In genomic region chr5:37810311-37810710, GRCh38 we compare ENCODE assay signal across 24 cellular contexts. TPM values are rescaled to one million over a fixed set of nuclear protein-coding genes. Genes with fewer than 3 reads are reported as not detected.
DNase-seq lines count a peak whose midpoint lies in the region; ATAC-seq and TF ChIP-seq lines count a peak whose summit lies in the region.
"Had no signal": no experiment of that assay in that cellular context is flagged by ENCODE, and none has a peak within 500 bp of the region (broad histone marks: within the 10 kb centered on the region; RNA-seq: fewer than 3 reads in every experiment).

No MANE protein-coding gene starts in this region.

- H3K4me1 Mint-ChIP-seq in MCF 10A (ENCODE audit: insufficient read depth, unreplicated experiment), result no peaks in the 10 kb centered on the region
- H3K4me1 Mint-ChIP-seq: activated B cell treated with CpG ODN at 0.5 μM for 24 hours; activated CD4-positive, alpha-beta memory T cell treated with anti-CD3 and anti-CD28 coated beads, Interleukin-2, amount 10 ng/mL, durations not matched to agents 7 days and 5 days; naive thymus-derived CD8-positive, alpha-beta T cell had no signal

- no peak overlapping the region for H3K27ac Mint-ChIP-seq in MCF 10A (ENCODE audit: low read depth, unreplicated experiment)
- H3K27ac Mint-ChIP-seq: activated B cell treated with CpG ODN at 0.5 μM for 24 hours; activated CD4-positive, alpha-beta memory T cell treated with anti-CD3 and anti-CD28 coated beads, Interleukin-2, amount 10 ng/mL, durations not matched to agents 7 days and 5 days; endodermal cell; memory B cell; T-helper 1 cell treated with Interleukin-12 subunit alpha and Interleukin-12 subunit beta and Interleukin-4 antibody, amounts not matched to agents 30 μg/mL and 1 μg/mL, for 36 hours had no signal

- intact Hi-C loops in mammary epithelial cell (cut with micrococcal nuclease), result no loop called here
- intact Hi-C loops in MCF 10A (cut with micrococcal nuclease), result no loop called here

- POLR2A ChIA-PET in MCF 10A (lab: Yijun Ruan, JAX), result no interaction called here

- dilution Hi-C loops in mammary epithelial cell (cut with HindIII; ENCODE audit: low sequenced_read_pairs), result no loop called here

- no TSS peak for BruUV-seq in mammary epithelial cell (replicated peaks; lab: Mats Ljungman, UMichigan)
- no TSS peak for BruUV-seq in MCF 10A (replicated peaks; lab: Mats Ljungman, UMichigan)

- H3K36me3 ChIP-seq in mammary epithelial cell (ENCODE audit: insufficient read depth, low read length), result no peaks in the 10 kb centered on the region
- H3K36me3 ChIP-seq in smooth muscle cell (ENCODE audit: low read depth), result peaks cover 5% of the 10 kb centered on the region
- no peaks in the 10 kb centered on the region for H3K36me3 ChIP-seq in WERI-Rb-1

- H4K20me1 ChIP-seq in mammary epithelial cell (ENCODE audit: insufficient read depth, low read length) (no peaks in the 10 kb centered on the region), smooth muscle cell (ENCODE audit: low read depth) (no peaks in the 10 kb centered on the region)

- H3K27me3 ChIP-seq in mammary epithelial cell (ENCODE audit: insufficient read depth, low read length) (no peaks in the 10 kb centered on the region), foreskin keratinocyte (no peaks in the 10 kb centered on the region), smooth muscle cell (ENCODE audit: low read depth) (no peaks in the 10 kb centered on the region), WERI-Rb-1 (ENCODE audit: insufficient read depth, low read depth, severe bottlenecking) (no peaks in the 10 kb centered on the region)

- ATAC-seq in SK-N-SH treated with all-trans-retinoic acid at 6 μM for 48 hours (peak; percentile 71), foreskin keratinocyte (no peak)
- ATAC-seq: naive thymus-derived CD8-positive, alpha-beta T cell had no signal

- no peaks in the 10 kb centered on the region for H3K79me2 ChIP-seq in mammary epithelial cell (ENCODE audit: insufficient read depth, low read length)
- no peaks in the 10 kb centered on the region for H3K79me2 ChIP-seq in smooth muscle cell (ENCODE audit: low read depth)

- no peak overlapping the region for H3K4me3 ChIP-seq in mammary epithelial cell (replicated peaks in 1 of 3; ENCODE audit: insufficient read depth in 1 of 3, low read depth in 2 of 3, low read length in 3 of 3)
- H3K4me3 ChIP-seq in smooth muscle cell, result no peak overlapping the region
- no peak overlapping the region for H3K4me3 ChIP-seq in WERI-Rb-1 (ENCODE audit: low read depth, low read length)

- no peak overlapping the region for H3K9ac ChIP-seq in mammary epithelial cell (ENCODE audit: insufficient read depth, low read length)
- peak overlapping the region; percentile 7 for H3K9ac ChIP-seq in smooth muscle cell (ENCODE audit: low read depth)

- no peak overlapping the region for H3K4me3 Mint-ChIP-seq in MCF 10A (ENCODE audit: unreplicated experiment)
- H3K4me3 Mint-ChIP-seq: activated B cell treated with CpG ODN at 0.5 μM for 24 hours; activated CD4-positive, alpha-beta memory T cell treated with anti-CD3 and anti-CD28 coated beads, Interleukin-2, amount 10 ng/mL, durations not matched to agents 7 days and 5 days; endodermal cell; memory B cell; naive thymus-derived CD8-positive, alpha-beta T cell; T-helper 1 cell treated with Interleukin-12 subunit alpha and Interleukin-12 subunit beta and Interleukin-4 antibody, amounts not matched to agents 30 μg/mL and 1 μg/mL, for 36 hours had no signal

- H3K27ac ChIP-seq in mammary epithelial cell (ENCODE audit: insufficient read depth, low read depth, low read length) (no peak overlapping the region), foreskin keratinocyte (peak overlapping the region; percentile 91), smooth muscle cell (ENCODE audit: low read depth) (peak overlapping the region; percentile 70), WERI-Rb-1 (no peak overlapping the region)
- H3K27ac ChIP-seq: 22Rv1 had no signal

- in situ Hi-C loops in mammary epithelial cell (cut with MboI; ENCODE audit: low sequenced_read_pairs in 2 of 2), result no loop called here

- no peak overlapping the region for H2AFZ ChIP-seq in mammary epithelial cell (ENCODE audit: low read depth, low read length)
- no peak overlapping the region for H2AFZ ChIP-seq in smooth muscle cell (ENCODE audit: low read depth)

- no peak overlapping the region for H3K4me2 ChIP-seq in mammary epithelial cell (ENCODE audit: insufficient read depth, low read depth, low read length)
- H3K4me2 ChIP-seq in smooth muscle cell, result peak overlapping the region; percentile 43

- H3K4me1 ChIP-seq in mammary epithelial cell (ENCODE audit: insufficient read depth, low read length), result peaks cover 13% of the 10 kb centered on the region
- H3K4me1 ChIP-seq in foreskin keratinocyte, result peaks cover 8% of the 10 kb centered on the region
- H3K4me1 ChIP-seq in smooth muscle cell (ENCODE audit: low read depth), result no peaks in the 10 kb centered on the region

- 69% methylated on average over 14 of the region's 14 CpGs for WGBS in mammary epithelial cell (ENCODE audit: low coverage, missing lambda C conversion rate)
- 52% methylated on average over 14 of the region's 14 CpGs for WGBS in smooth muscle cell (ENCODE audit: low lambda C conversion rate)

- H3K9me3 Mint-ChIP-seq in MCF 10A (ENCODE audit: unreplicated experiment), result no peaks in the 10 kb centered on the region
- H3K9me3 Mint-ChIP-seq: activated B cell treated with CpG ODN at 0.5 μM for 24 hours; activated CD4-positive, alpha-beta memory T cell treated with anti-CD3 and anti-CD28 coated beads, Interleukin-2, amount 10 ng/mL, durations not matched to agents 7 days and 5 days; endodermal cell; T-helper 1 cell treated with Interleukin-12 subunit alpha and Interleukin-12 subunit beta and Interleukin-4 antibody, amounts not matched to agents 30 μg/mL and 1 μg/mL, for 36 hours had no signal

- peak; percentile 16 for DNase-seq in mammary epithelial cell
- DNase-seq in MCF 10A (ENCODE audit: unreplicated experiment), result no peak
- no peak for DNase-seq in foreskin keratinocyte
- DNase-seq in smooth muscle cell (lab: John Stamatoyannopoulos, UW; ENCODE audit: unreplicated experiment), result no peak
- DNase-seq in WERI-Rb-1, result no peak
- DNase-seq in DMS 273 (lab: John Stamatoyannopoulos, UW; ENCODE audit: unreplicated experiment), result no peak
- no peak for DNase-seq in NCI-H748 treated with DMSO at 0.1 percent for 48 hours (lab: John Stamatoyannopoulos, UW)
- DNase-seq: activated B cell treated with CpG ODN at 0.5 μM for 24 hours; activated CD4-positive, alpha-beta memory T cell treated with anti-CD3 and anti-CD28 coated beads, Interleukin-2, amount 10 ng/mL, durations not matched to agents 7 days and 5 days; activated naive CD4-positive, alpha-beta T cell treated with Interleukin-2 at 50 U/mL for 16 hours; activated T-cell treated with anti-CD3 and anti-CD28 coated beads, Interleukin-2, amount 50 U/mL, for 1 hour; DMS 273 treated with DMSO at 0.1 percent for 48 hours; endodermal cell; naive thymus-derived CD8-positive, alpha-beta T cell; NCI-H1092; NCI-H2029 treated with DMSO at 0.1 percent for 48 hours; NCI-H446; posterior cingulate gyrus; stimulated activated CD8-positive, alpha-beta memory T cell treated with anti-CD3 and anti-CD28 coated beads, Interleukin-4, amount 100 ng/mL, for 48 hours had no signal

- H3K9me3 ChIP-seq in mammary epithelial cell (replicated peaks; ENCODE audit: insufficient read depth, low read length), result no peaks in the 10 kb centered on the region
- no peaks in the 10 kb centered on the region for H3K9me3 ChIP-seq in smooth muscle cell (replicated peaks; ENCODE audit: low read depth)
- no peaks in the 10 kb centered on the region for H3K9me3 ChIP-seq in WERI-Rb-1 (ENCODE audit: severe bottlenecking)

- TF ChIP-seq CTCF in mammary epithelial cell (conservative IDR thresholded peaks at IDR 0.05 in 1 of 2, IDR thresholded peaks at IDR 0.05 in 1 of 2; ENCODE audit: extremely low read depth in 1 of 2, insufficient read depth in 1 of 2, low read depth in 1 of 2, low read length in 2 of 2) (no peak), MCF 10A (IDR thresholded peaks at IDR 0.05; ENCODE audit: unreplicated experiment) (no peak), foreskin keratinocyte (conservative IDR thresholded peaks at IDR 0.05) (no peak), smooth muscle cell (IDR thresholded peaks at IDR 0.05; ENCODE audit: borderline replicate concordance, insufficient read depth, poor library complexity, severe bottlenecking) (no peak), WERI-Rb-1 (IDR thresholded peaks at IDR 0.05; ENCODE audit: low read depth, low read length) (no peak)

- CTCF ChIA-PET in mammary epithelial cell (lab: Charles Lee; ENCODE audit: low non-redundant PET) (no interaction called here), MCF 10A (lab: Yijun Ruan, JAX) (interaction anchor here (0.6 kb wide), 1 partner anchor 390 kb away, joined by 3 read pairs; no protein-coding TSS in a partner anchor)

- no peaks in the 10 kb centered on the region for H3K36me3 Mint-ChIP-seq in MCF 10A (ENCODE audit: insufficient read depth, unreplicated experiment)
- H3K36me3 Mint-ChIP-seq: memory B cell had no signal

- H3K27me3 Mint-ChIP-seq in MCF 10A (ENCODE audit: insufficient read depth, unreplicated experiment), result no peaks in the 10 kb centered on the region

- H3F3A ChIP-seq in smooth muscle cell (ENCODE audit: low read depth), result peaks cover 6% of the 10 kb centered on the region

TF ChIP-seq in SK-N-SH treated with all-trans-retinoic acid at 6 μM for 48 hours, 23 proteins besides CTCF, POLR2A, EP300 and RAD21:
- no peak for TF ChIP-seq BACH2 (CRISPR knock-in tag; IDR thresholded peaks at IDR 0.05; ENCODE audit: borderline replicate concordance)

RNA-seq across cellular contexts. Expression of gene GDNF, which starts 29.5 kb away (rescaled TPM):
- total RNA-seq in mammary epithelial cell (1 to 10 TPM in 1 of 2 donors, under 1 TPM in 1; 0.17 to 1.3 TPM), MCF 10A (2022) (not detected in 2 replicates), foreskin keratinocyte (1.1 and 1.7 TPM in 2 replicates), smooth muscle cell (18.8 and 20.8 TPM in 2 replicates)
- polyA plus RNA-seq in mammary epithelial cell (0.79 TPM), foreskin keratinocyte (0.62 and 1.1 TPM in 2 replicates), smooth muscle cell (11.5 and 12.9 TPM in 2 replicates)
- not detected for polyA minus RNA-seq in mammary epithelial cell
- total RNA-seq: activated B cell treated with CpG ODN at 0.5 μM for 24 hours; activated CD4-positive, alpha-beta memory T cell treated with anti-CD3 and anti-CD28 coated beads, Interleukin-2, amount 10 ng/mL, durations not matched to agents 7 days and 5 days; HT-29; naive thymus-derived CD8-positive, alpha-beta T cell had no signal
- polyA plus RNA-seq: naive thymus-derived CD8-positive, alpha-beta T cell had no signal

Comparison
In these comparisons a context has a peak if more than half of its experiments do, and no peak if none do; other contexts are left out.
1. H3K27ac ChIP-seq: peak in foreskin keratinocyte (single experiment) and smooth muscle cell (single experiment); none in mammary epithelial cell (single experiment) and WERI-Rb-1 (single experiment).